26 cellular contexts compared by ENCODE assay signal in genomic region chr22:20873215-20873614, GRCh38. TPM values are rescaled to one million over a fixed set of nuclear protein-coding genes. Genes with fewer than 3 reads are reported as not detected.
DNase-seq lines count a peak whose midpoint lies in the region; ATAC-seq, FAIRE-seq and TF ChIP-seq lines count a peak whose summit lies in the region.
"Had no signal": no experiment of that assay in that cellular context is flagged by ENCODE, and none has a peak within 500 bp of the region (broad histone marks: within the 10 kb centered on the region; RNA-seq: fewer than 3 reads in every experiment).

No MANE protein-coding gene starts in this region.

- no peaks in the 10 kb centered on the region for H3K4me1 Mint-ChIP-seq in T-helper 1 cell treated with Interleukin-12 subunit alpha and Interleukin-12 subunit beta and Interleukin-4 antibody, amounts not matched to agents 30 μg/mL and 1 μg/mL, for 36 hours (ENCODE audit: low read depth)
- H3K4me1 Mint-ChIP-seq in activated naive CD4-positive, alpha-beta T cell treated with anti-CD3 and anti-CD28 coated beads, Interleukin-2, amount 10 ng/mL, durations not matched to agents 7 days and 5 days = peaks cover 5% of the 10 kb centered on the region
- no peaks in the 10 kb centered on the region for H3K4me1 Mint-ChIP-seq in activated naive CD4-positive, alpha-beta T cell treated with anti-CD3 and anti-CD28 coated beads for 36 hours (ENCODE audit: low read depth)
- H3K4me1 Mint-ChIP-seq: B cell, GM23338, H9 had no signal

- peak; percentile 90 for ATAC-seq in left colon
- no peak for ATAC-seq in foreskin keratinocyte
- ATAC-seq in HG02759 (IDR thresholded peaks at IDR 0.05; ENCODE audit: unreplicated experiment) = no peak
- ATAC-seq: GM12878, GM23338, HCT116 had no signal

- CTCF ChIA-PET in activated naive CD4-positive, alpha-beta T cell treated with anti-CD3 and anti-CD28 coated beads, Interleukin-2, amount 10 ng/mL, durations not matched to agents 7 days and 5 days (lab: Charles Lee) = no interaction called here
- CTCF ChIA-PET in activated naive CD4-positive, alpha-beta T cell treated with anti-CD3 and anti-CD28 coated beads for 36 hours (lab: Charles Lee) = no interaction called here

- no peak for TF ChIP-seq CTCF in foreskin keratinocyte (conservative IDR thresholded peaks at IDR 0.05)

- H3K4me1 ChIP-seq in foreskin keratinocyte = no peaks in the 10 kb centered on the region

- intact Hi-C loops in activated naive CD4-positive, alpha-beta T cell treated with anti-CD3 and anti-CD28 coated beads for 36 hours (cut with micrococcal nuclease) = no loop called here
- intact Hi-C loops in left colon (cut with DNase I, micrococcal nuclease) = no loop called here

- DNase-seq in T-helper 1 cell = no peak
- no peak for DNase-seq in activated naive CD4-positive, alpha-beta T cell treated with anti-CD3 and anti-CD28 coated beads, Interleukin-2, amount 10 ng/mL, durations not matched to agents 7 days and 5 days
- DNase-seq in activated naive CD4-positive, alpha-beta T cell treated with anti-CD3 and anti-CD28 coated beads for 36 hours = no peak
- DNase-seq in left colon = no peak
- no peak for DNase-seq in urothelium cell line (ENCODE audit: low spot score)
- DNase-seq in foreskin keratinocyte = no peak
- DNase-seq: CD8-positive, alpha-beta memory T cell; DMS 273 treated with DMSO at 0.1 percent for 48 hours; DMS79; EL; GDM1; H9; HFFc6 had no signal

- FAIRE-seq in urothelium cell line (lab: Jason Lieb, UNC) = peak; percentile 88
- FAIRE-seq: A204.1, D721Med, GM12878, GM19239 had no signal

- H3K27me3 ChIP-seq in foreskin keratinocyte = no peaks in the 10 kb centered on the region
- H3K27me3 ChIP-seq: BLaER1 had no signal

- no peaks in the 10 kb centered on the region for H3K9me3 Mint-ChIP-seq in T-helper 1 cell treated with Interleukin-12 subunit alpha and Interleukin-12 subunit beta and Interleukin-4 antibody, amounts not matched to agents 30 μg/mL and 1 μg/mL, for 36 hours
- H3K9me3 Mint-ChIP-seq in activated naive CD4-positive, alpha-beta T cell treated with anti-CD3 and anti-CD28 coated beads, Interleukin-2, amount 10 ng/mL, durations not matched to agents 7 days and 5 days = no peaks in the 10 kb centered on the region
- H3K9me3 Mint-ChIP-seq in activated naive CD4-positive, alpha-beta T cell treated with anti-CD3 and anti-CD28 coated beads for 36 hours = no peaks in the 10 kb centered on the region
- H3K9me3 Mint-ChIP-seq: CD4-positive, CD25-positive, alpha-beta regulatory T cell; CD8-positive, alpha-beta memory T cell; GM23338; HFFc6 had no signal

- peaks cover 10% of the 10 kb centered on the region for H3K36me3 Mint-ChIP-seq in T-helper 1 cell treated with Interleukin-12 subunit alpha and Interleukin-12 subunit beta and Interleukin-4 antibody, amounts not matched to agents 30 μg/mL and 1 μg/mL, for 36 hours (ENCODE audit: low read depth)
- H3K36me3 Mint-ChIP-seq in activated naive CD4-positive, alpha-beta T cell treated with anti-CD3 and anti-CD28 coated beads, Interleukin-2, amount 10 ng/mL, durations not matched to agents 7 days and 5 days = peaks cover 20% of the 10 kb centered on the region
- H3K36me3 Mint-ChIP-seq in activated naive CD4-positive, alpha-beta T cell treated with anti-CD3 and anti-CD28 coated beads for 36 hours (ENCODE audit: low read depth) = peaks cover 15% of the 10 kb centered on the region

- no peak overlapping the region for H3K27ac ChIP-seq in foreskin keratinocyte
- H3K27ac ChIP-seq: 22Rv1, BLaER1, C4-2B had no signal

- peak overlapping the region; percentile 27 for H3K27ac Mint-ChIP-seq in T-helper 1 cell treated with Interleukin-12 subunit alpha and Interleukin-12 subunit beta and Interleukin-4 antibody, amounts not matched to agents 30 μg/mL and 1 μg/mL, for 36 hours
- peak overlapping the region; percentile 31 for H3K27ac Mint-ChIP-seq in activated naive CD4-positive, alpha-beta T cell treated with anti-CD3 and anti-CD28 coated beads, Interleukin-2, amount 10 ng/mL, durations not matched to agents 7 days and 5 days
- H3K27ac Mint-ChIP-seq in activated naive CD4-positive, alpha-beta T cell treated with anti-CD3 and anti-CD28 coated beads for 36 hours = no peak overlapping the region
- H3K27ac Mint-ChIP-seq: B cell, GM23338, H9, HFFc6 had no signal

- H3K27me3 Mint-ChIP-seq in T-helper 1 cell treated with Interleukin-12 subunit alpha and Interleukin-12 subunit beta and Interleukin-4 antibody, amounts not matched to agents 30 μg/mL and 1 μg/mL, for 36 hours (ENCODE audit: low read depth) = no peaks in the 10 kb centered on the region
- H3K27me3 Mint-ChIP-seq in activated naive CD4-positive, alpha-beta T cell treated with anti-CD3 and anti-CD28 coated beads, Interleukin-2, amount 10 ng/mL, durations not matched to agents 7 days and 5 days = no peaks in the 10 kb centered on the region
- no peaks in the 10 kb centered on the region for H3K27me3 Mint-ChIP-seq in activated naive CD4-positive, alpha-beta T cell treated with anti-CD3 and anti-CD28 coated beads for 36 hours (ENCODE audit: low read depth)
- H3K27me3 Mint-ChIP-seq: B cell; CD4-positive, CD25-positive, alpha-beta regulatory T cell; CD8-positive, alpha-beta memory T cell had no signal

- H3K4me3 Mint-ChIP-seq in T-helper 1 cell treated with Interleukin-12 subunit alpha and Interleukin-12 subunit beta and Interleukin-4 antibody, amounts not matched to agents 30 μg/mL and 1 μg/mL, for 36 hours = no peak overlapping the region
- H3K4me3 Mint-ChIP-seq in activated naive CD4-positive, alpha-beta T cell treated with anti-CD3 and anti-CD28 coated beads, Interleukin-2, amount 10 ng/mL, durations not matched to agents 7 days and 5 days = no peak overlapping the region
- H3K4me3 Mint-ChIP-seq in activated naive CD4-positive, alpha-beta T cell treated with anti-CD3 and anti-CD28 coated beads for 36 hours = no peak overlapping the region
- H3K4me3 Mint-ChIP-seq: B cell; CD4-positive, CD25-positive, alpha-beta regulatory T cell; CD8-positive, alpha-beta memory T cell; GM23338; H9; HFFc6 had no signal

RNA-seq across cellular contexts. Expression of gene SNAP29, which starts 14.4 kb away (rescaled TPM):
- 10 to 100 TPM; 22.1 to 24.2 TPM for total RNA-seq in activated naive CD4-positive, alpha-beta T cell treated with anti-CD3 and anti-CD28 coated beads for 36 hours
- total RNA-seq in left colon (10 to 100 TPM; 26.3 to 30.3 TPM), foreskin keratinocyte (16.3 and 17.7 TPM in 2 replicates)
- 29.2 and 36.5 TPM in 2 replicates for polyA plus RNA-seq in foreskin keratinocyte

RNA-seq across cellular contexts. Expression of gene PI4KA, which starts 14.6 kb away (rescaled TPM):
- 10 to 100 TPM; 55.0 to 63.7 TPM for total RNA-seq in activated naive CD4-positive, alpha-beta T cell treated with anti-CD3 and anti-CD28 coated beads for 36 hours
- total RNA-seq in left colon (10 to 100 TPM; 77.3 to 82.4 TPM), foreskin keratinocyte (26.0 and 27.9 TPM in 2 replicates)
- polyA plus RNA-seq in foreskin keratinocyte = 19.7 and 20.9 TPM in 2 replicates

RNA-seq across cellular contexts. Expression of gene CRKL, which starts 44.0 kb away (rescaled TPM):
- 10 to 100 TPM; 60.5 to 62.2 TPM for total RNA-seq in activated naive CD4-positive, alpha-beta T cell treated with anti-CD3 and anti-CD28 coated beads for 36 hours
- total RNA-seq in left colon (10 to 100 TPM; 51.3 to 60.9 TPM), foreskin keratinocyte (63.4 and 64.7 TPM in 2 replicates)
- 18.0 and 22.1 TPM in 2 replicates for polyA plus RNA-seq in foreskin keratinocyte
